22 cellular contexts compared by ENCODE assay signal in genomic region chr5:156121234-156121633, GRCh38.
DNase-seq lines count a peak whose midpoint lies in the region; ATAC-seq and TF ChIP-seq lines count a peak whose summit lies in the region.
"Had no signal": no experiment of that assay in that cellular context is flagged by ENCODE, and none has a peak within 500 bp of the region (broad histone marks: within the 10 kb centered on the region; RNA-seq: fewer than 3 reads in every experiment).

No MANE protein-coding gene starts in this region.

- no peak for TF ChIP-seq EP300 in SK-N-SH (IDR thresholded peaks at IDR 0.05; ENCODE audit: borderline replicate concordance in 1 of 2, low read depth in 1 of 2, low read length in 1 of 2)

- 65% methylated on average over 3 of the region's 3 CpGs for WGBS in SK-N-SH (ENCODE audit: low lambda C conversion rate)

- H3K9me2 ChIP-seq in SK-N-SH, result no peaks in the 10 kb centered on the region

- H3K27ac ChIP-seq in SK-N-SH (ENCODE audit: low read depth in 2 of 2, low read length in 1 of 2), result no peak overlapping the region; a peak in 1 of 4 replicates
- H3K27ac ChIP-seq: adrenal gland, sigmoid colon had no signal

- CTCF ChIA-PET in SK-N-SH (lab: Yijun Ruan, JAX), result no interaction called here

- H4K20me1 ChIP-seq in SK-N-SH (ENCODE audit: insufficient read depth), result no peaks in the 10 kb centered on the region

- H3K4me1 ChIP-seq in SK-N-SH (ENCODE audit: control insufficient read depth in 1 of 2, insufficient read depth in 2 of 2, low read depth in 1 of 2, low read length in 1 of 2) (peaks cover 0 to under 1% of the 10 kb centered on the region in 2 experiments; a peak in 1 of 4 replicates), BE2C (no peaks in the 10 kb centered on the region)
- H3K4me1 ChIP-seq: adrenal gland had no signal

- no peak overlapping the region for H3K4me2 ChIP-seq in SK-N-SH

- DNase-seq in SK-N-SH (no peak), amniotic epithelial cell (ENCODE audit: low read depth) (peak; percentile 1), iris pigment epithelial cell (ENCODE audit: low read depth) (peak; percentile 25), BE2C (no peak), SK-N-DZ (ENCODE audit: low spot score) (no peak), GM20000 (ENCODE audit: low spot score) (no peak)
- DNase-seq in stimulated activated CD4-positive, alpha-beta T cell treated with anti-CD3 and anti-CD28 coated beads, Interleukin-1b, Interleukin-23, amount 100 ng/mL, for 48 hours, result no peak
- DNase-seq: 8988T; activated CD4-positive, alpha-beta T cell treated with anti-CD3 and anti-CD28 coated beads, Interleukin-2, amount 10 ng/mL, durations not matched to agents 7 days and 5 days; activated effector memory CD4-positive, alpha-beta T cell treated with Interleukin-2 at 50 U/mL for 16 hours; adrenal gland; cerebellar nuclear complex; effector memory CD4-positive, alpha-beta T cell; Karpas-422; NCI-H1105; NCI-H526 treated with DMSO at 0.1 percent for 48 hours; occipital lobe; SHP77; sigmoid colon; T-helper 1 cell had no signal

- TF ChIP-seq RAD21 in SK-N-SH (IDR thresholded peaks at IDR 0.05; ENCODE audit: low read length), result no peak

- no peaks in the 10 kb centered on the region for H3K79me2 ChIP-seq in SK-N-SH (ENCODE audit: insufficient read depth)

- peak; percentile 37 for ATAC-seq in SK-N-SH treated with all-trans-retinoic acid at 6 μM for 48 hours

- no peaks in the 10 kb centered on the region for H3F3A ChIP-seq in SK-N-SH (replicated peaks; ENCODE audit: insufficient read depth)

- no peak overlapping the region for H2AFZ ChIP-seq in SK-N-SH (ENCODE audit: low read depth)

- H3K27me3 ChIP-seq in SK-N-SH (ENCODE audit: insufficient read depth) (no peaks in the 10 kb centered on the region), BE2C (no peaks in the 10 kb centered on the region)
- H3K27me3 ChIP-seq: adrenal gland, sigmoid colon had no signal

- no peak overlapping the region for H3K9ac ChIP-seq in SK-N-SH

- H3K4me3 ChIP-seq in SK-N-SH (ENCODE audit: low read depth in 2 of 2, low read length in 1 of 2), result no peak overlapping the region
- no peak overlapping the region for H3K4me3 ChIP-seq in BE2C (ENCODE audit: low read depth, low read length)
- H3K4me3 ChIP-seq: adrenal gland, lung, sigmoid colon had no signal

- H3K36me3 ChIP-seq in SK-N-SH (replicated peaks in 1 of 2; ENCODE audit: control insufficient read depth in 1 of 2, insufficient read depth in 2 of 2, low read length in 1 of 2) (no peaks in the 10 kb centered on the region), BE2C (no peaks in the 10 kb centered on the region)
- H3K36me3 ChIP-seq: adrenal gland, sigmoid colon had no signal

- TF ChIP-seq CTCF in SK-N-SH (IDR thresholded peaks at IDR 0.05), result no peak
- TF ChIP-seq CTCF in BE2C (IDR thresholded peaks at IDR 0.05; ENCODE audit: low read depth, low read length), result no peak
- TF ChIP-seq CTCF in GM20000 (IDR thresholded peaks at IDR 0.05; ENCODE audit: extremely low read depth, missing control alignments), result no peak

- H3K9me3 ChIP-seq in SK-N-SH, result no peaks in the 10 kb centered on the region
- no peaks in the 10 kb centered on the region for H3K9me3 ChIP-seq in BE2C
- H3K9me3 ChIP-seq: adrenal gland, sigmoid colon had no signal

- POLR2A ChIA-PET in SK-N-SH (lab: Yijun Ruan, JAX), result no interaction called here

TF ChIP-seq in SK-N-SH treated with all-trans-retinoic acid at 6 μM for 48 hours, 23 proteins besides CTCF, POLR2A, EP300 and RAD21:
- no peak for TF ChIP-seq RARB (CRISPR knock-in tag; IDR thresholded peaks at IDR 0.05)

TF ChIP-seq in SK-N-SH, 30 proteins besides CTCF, POLR2A, EP300 and RAD21:
- TF ChIP-seq IRF3 (IDR thresholded peaks at IDR 0.05; ENCODE audit: low read depth, low read length) (no peak), MXI1 (IDR thresholded peaks at IDR 0.05; ENCODE audit: low read depth, low read length) (no peak), SMC3 (IDR thresholded peaks at IDR 0.05; ENCODE audit: low read depth, low read length) (no peak), MAX (IDR thresholded peaks at IDR 0.05; ENCODE audit: low read depth) (no peak), TAF1 (IDR thresholded peaks at IDR 0.05; ENCODE audit: borderline replicate concordance, low read depth, low read length) (no peak), TCF12 (IDR thresholded peaks at IDR 0.05) (no peak), ZBTB33 (IDR thresholded peaks at IDR 0.05; ENCODE audit: borderline replicate concordance, low read depth) (no peak), NRF1 (IDR thresholded peaks at IDR 0.05; ENCODE audit: low read depth, low read length) (no peak), RXRA (IDR thresholded peaks at IDR 0.05; ENCODE audit: borderline replicate concordance, low read depth) (no peak)

Comparison
In these comparisons a context has a peak if more than half of its experiments do, and no peak if none do; other contexts are left out.
1. DNase-seq: peak in amniotic epithelial cell (single experiment) and iris pigment epithelial cell (single experiment); none in SK-N-SH (single experiment), BE2C (single experiment), SK-N-DZ (single experiment), stimulated activated CD4-positive, alpha-beta T cell treated with anti-CD3 and anti-CD28 coated beads, Interleukin-1b, Interleukin-23, amount 100 ng/mL, for 48 hours (single experiment) and GM20000 (single experiment).